In the genomic region with DNA sequence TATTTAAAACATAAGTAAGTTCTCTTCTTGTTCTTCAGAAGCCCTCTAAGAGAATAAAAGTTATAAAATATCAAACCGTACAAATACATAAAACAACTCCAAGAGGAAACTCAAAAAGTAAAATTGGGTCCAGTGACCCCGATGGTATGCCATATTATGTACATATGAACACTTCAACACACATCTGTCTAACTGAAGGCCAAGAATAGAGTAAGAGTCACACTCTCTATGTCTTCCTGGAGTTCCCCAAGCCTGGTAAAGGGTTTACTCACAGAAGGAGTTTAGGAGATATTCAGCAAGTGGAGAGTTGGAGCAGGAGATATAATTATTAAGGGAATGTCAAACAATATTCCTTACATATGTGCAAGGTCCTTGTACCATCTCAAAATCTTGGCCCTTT, we compare ENCODE assay signal across 32 cellular contexts.
"Had no signal": no experiment of that assay in that cellular context is flagged by ENCODE, and none has a peak within 500 bp of the region (broad histone marks: within the 10 kb centered on the region; RNA-seq: fewer than 3 reads in every experiment).

No MANE protein-coding gene starts in this region.

- H3K79me2 ChIP-seq: hepatocyte had no signal

- H3K4me1 ChIP-seq: ascending aorta, esophagus squamous epithelium, gastroesophageal sphincter, heart right ventricle had no signal

- H3K36me3 Mint-ChIP-seq: activated naive CD4-positive, alpha-beta T cell treated with anti-CD3 and anti-CD28 coated beads, Interleukin-2, amount 10 ng/mL, durations not matched to agents 7 days and 5 days; activated naive CD4-positive, alpha-beta T cell treated with anti-CD3 and anti-CD28 coated beads, Interleukin-2, amount 50 U/mL, for 72 hours; activated naive CD8-positive, alpha-beta T cell treated with anti-CD3 and anti-CD28 coated beads, Interleukin-2, amount 10 ng/mL, durations not matched to agents 7 days and 5 days; brain had no signal

- H3K27ac ChIP-seq: ascending aorta, esophagus squamous epithelium, gastroesophageal sphincter, heart right ventricle, hepatocyte, WERI-Rb-1 had no signal

- H3K4me2 ChIP-seq: hepatocyte had no signal

- DNase-seq: activated B cell treated with CpG ODN at 0.5 μM for 24 hours; activated CD4-positive, alpha-beta T cell treated with anti-CD3 and anti-CD28 coated beads for 48 hours; activated CD4-positive, alpha-beta T cell treated with anti-CD3 and anti-CD28 coated beads, Interleukin-2, amount 50 U/mL, for 1 hour; activated CD4-positive, alpha-beta T cell treated with anti-CD3 and anti-CD28 coated beads, Interleukin-2, amount 50 U/mL, for 48 hours; activated CD8-positive, alpha-beta memory T cell treated with anti-CD3 and anti-CD28 coated beads for 24 hours; activated CD8-positive, alpha-beta T cell treated with anti-CD3 and anti-CD28 coated beads for 36 hours; activated gamma-delta T cell; activated naive CD4-positive, alpha-beta T cell; activated naive CD4-positive, alpha-beta T cell treated with anti-CD3 and anti-CD28 coated beads, Interleukin-2, amount 10 ng/mL, durations not matched to agents 7 days and 5 days; activated naive CD8-positive, alpha-beta T cell treated with anti-CD3 and anti-CD28 coated beads, Interleukin-2, amount 10 ng/mL, durations not matched to agents 7 days and 5 days; activated T-cell treated with anti-CD3 and anti-CD28 coated beads, Interleukin-2, amount 50 U/mL, for 4 hours; cortex of kidney; dermis blood vessel endothelial cell; effector CD4-positive, alpha-beta T cell; effector memory CD8-positive, alpha-beta T cell; erythroblast; esophagus squamous epithelium; foreskin melanocyte; heart right ventricle; T-helper 1 cell; T-helper 17 cell; T1000; WERI-Rb-1 had no signal

- H3K4me1 Mint-ChIP-seq: activated B cell treated with CpG ODN at 0.5 μM for 24 hours; activated naive CD4-positive, alpha-beta T cell treated with anti-CD3 and anti-CD28 coated beads, Interleukin-2, amount 10 ng/mL, durations not matched to agents 7 days and 5 days; activated naive CD8-positive, alpha-beta T cell treated with anti-CD3 and anti-CD28 coated beads, Interleukin-2, amount 10 ng/mL, durations not matched to agents 7 days and 5 days; brain; central memory CD8-positive, alpha-beta T cell had no signal

- H3K9me3 ChIP-seq: ascending aorta, esophagus squamous epithelium, gastroesophageal sphincter, heart right ventricle had no signal

- H3K27me3 ChIP-seq: ascending aorta, esophagus squamous epithelium, gastroesophageal sphincter, heart right ventricle, hepatocyte had no signal

- H3K4me3 ChIP-seq: ascending aorta, esophagus squamous epithelium, gastroesophageal sphincter, heart right ventricle, hepatocyte had no signal

- H3K36me3 ChIP-seq: ascending aorta, esophagus squamous epithelium, heart right ventricle, WERI-Rb-1 had no signal

- H2AFZ ChIP-seq: hepatocyte had no signal

- H3K4me3 Mint-ChIP-seq: activated B cell treated with CpG ODN at 0.5 μM for 24 hours; activated CD8-positive, alpha-beta T cell treated with anti-CD3 and anti-CD28 coated beads for 36 hours; activated naive CD4-positive, alpha-beta T cell treated with anti-CD3 and anti-CD28 coated beads, Interleukin-2, amount 10 ng/mL, durations not matched to agents 7 days and 5 days; activated naive CD8-positive, alpha-beta T cell treated with anti-CD3 and anti-CD28 coated beads, Interleukin-2, amount 10 ng/mL, durations not matched to agents 7 days and 5 days; activated T-cell treated with anti-CD3 and anti-CD28 coated beads, Interleukin-2, amount 50 U/mL, for 4 hours; activated T-helper 1 cell treated with anti-CD3 and anti-CD28 coated beads, Interleukin-12 subunit alpha, Interleukin-12 subunit beta, Interleukin-2, Interleukin-4 antibody, amounts not matched to agents 30 ng/mL and 10 ng/mL and 1 ng/mL, durations not matched to agents 14 hours and 24 hours and 36 hours; brain; central memory CD8-positive, alpha-beta T cell; effector memory CD8-positive, alpha-beta T cell; T-helper 17 cell; T-helper 2 cell treated with Interferon-gamma antibody and Interleukin-4, amounts not matched to agents 5 μg/mL and 100 μg/mL, for 36 hours had no signal

- H3K27me3 Mint-ChIP-seq: activated B cell treated with CpG ODN at 0.5 μM for 24 hours; activated CD8-positive, alpha-beta T cell treated with anti-CD3 and anti-CD28 coated beads for 36 hours; activated naive CD4-positive, alpha-beta T cell treated with anti-CD3 and anti-CD28 coated beads, Interleukin-2, amount 10 ng/mL, durations not matched to agents 7 days and 5 days; activated naive CD8-positive, alpha-beta T cell treated with anti-CD3 and anti-CD28 coated beads, Interleukin-2, amount 10 ng/mL, durations not matched to agents 7 days and 5 days; brain; T-helper 17 cell had no signal

- H3K27ac Mint-ChIP-seq: activated B cell treated with CpG ODN at 0.5 μM for 24 hours; activated CD8-positive, alpha-beta T cell treated with anti-CD3 and anti-CD28 coated beads for 36 hours; activated naive CD4-positive, alpha-beta T cell treated with anti-CD3 and anti-CD28 coated beads, Interleukin-2, amount 10 ng/mL, durations not matched to agents 7 days and 5 days; activated naive CD4-positive, alpha-beta T cell treated with anti-CD3 and anti-CD28 coated beads, Interleukin-2, amount 50 U/mL, for 72 hours; activated naive CD8-positive, alpha-beta T cell treated with anti-CD3 and anti-CD28 coated beads, Interleukin-2, amount 10 ng/mL, durations not matched to agents 7 days and 5 days; activated T-helper 1 cell treated with anti-CD3 and anti-CD28 coated beads, Interleukin-12 subunit alpha, Interleukin-12 subunit beta, Interleukin-2, Interleukin-4 antibody, amounts not matched to agents 30 ng/mL and 10 ng/mL and 1 ng/mL, durations not matched to agents 14 hours and 24 hours and 36 hours; activated T-helper 2 cell treated with anti-CD3 and anti-CD28 coated beads, Interferon-gamma antibody, Interleukin-2, Interleukin-4, amounts not matched to agents 10 μg/mL and 5 μg/mL and 100 μg/mL, durations not matched to agents 14 hours and 24 hours and 36 hours; brain; effector memory CD8-positive, alpha-beta T cell; T-helper 17 cell; T-helper 2 cell treated with Interferon-gamma antibody and Interleukin-4, amounts not matched to agents 5 μg/mL and 100 μg/mL, for 36 hours had no signal

- H3K9me3 Mint-ChIP-seq: activated B cell treated with CpG ODN at 0.5 μM for 24 hours; activated CD8-positive, alpha-beta T cell treated with anti-CD3 and anti-CD28 coated beads for 36 hours; activated naive CD4-positive, alpha-beta T cell treated with anti-CD3 and anti-CD28 coated beads, Interleukin-2, amount 10 ng/mL, durations not matched to agents 7 days and 5 days; activated naive CD4-positive, alpha-beta T cell treated with anti-CD3 and anti-CD28 coated beads, Interleukin-2, amount 50 U/mL, for 72 hours; activated naive CD8-positive, alpha-beta T cell treated with anti-CD3 and anti-CD28 coated beads, Interleukin-2, amount 10 ng/mL, durations not matched to agents 7 days and 5 days; activated T-cell treated with anti-CD3 and anti-CD28 coated beads, Interleukin-2, amount 50 U/mL, for 4 hours; activated T-helper 1 cell treated with anti-CD3 and anti-CD28 coated beads, Interleukin-12 subunit alpha, Interleukin-12 subunit beta, Interleukin-2, Interleukin-4 antibody, amounts not matched to agents 30 ng/mL and 10 ng/mL and 1 ng/mL, durations not matched to agents 14 hours and 24 hours and 36 hours; activated T-helper 2 cell treated with anti-CD3 and anti-CD28 coated beads, Interferon-gamma antibody, Interleukin-2, Interleukin-4, amounts not matched to agents 10 μg/mL and 5 μg/mL and 100 μg/mL, durations not matched to agents 14 hours and 24 hours and 36 hours; central memory CD8-positive, alpha-beta T cell; effector memory CD8-positive, alpha-beta T cell; T-helper 2 cell treated with Interferon-gamma antibody and Interleukin-4, amounts not matched to agents 5 μg/mL and 100 μg/mL, for 36 hours had no signal
